Comparison of ENCODE assay signal across 28 cellular contexts in genomic region chr1:48873944-48874343, GRCh38.
A peak's percentile ranks its signal among the peaks of the same experiment; 100 is the strongest.
DNase-seq lines count a peak whose midpoint lies in the region; ATAC-seq and TF ChIP-seq lines count a peak whose summit lies in the region.
"Had no signal": no experiment of that assay in that cellular context is flagged by ENCODE, and none has a peak within 500 bp of the region (broad histone marks: within the 10 kb centered on the region; RNA-seq: fewer than 3 reads in every experiment).

No MANE protein-coding gene starts in this region.

- H3K4me3 ChIP-seq in HUES6 (ENCODE audit: low read depth, low read length) (0 out of 2 replicates have a peak overlapping the region, but pooled peaks have one; percentile 9), neural progenitor cell (no peak overlapping the region)
- H3K4me3 ChIP-seq: MG63, uterus had no signal

- TF ChIP-seq CTCF in neural progenitor cell (IDR thresholded peaks at IDR 0.05): no peak

- H3K4me3 Mint-ChIP-seq in neural progenitor cell: no peak overlapping the region
- H3K4me3 Mint-ChIP-seq: activated CD4-positive, alpha-beta T cell treated with anti-CD3 and anti-CD28 coated beads, Interleukin-2, amount 10 ng/mL, durations not matched to agents 7 days and 5 days; activated T-cell treated with anti-CD3 and anti-CD28 coated beads, Interleukin-2, amount 50 U/mL, for 24 hours; CD8-positive, alpha-beta memory T cell had no signal

- peak overlapping the region; percentile 32 for H2AFZ ChIP-seq in neural progenitor cell (replicated peaks)

- no peaks in the 10 kb centered on the region for H3K36me3 ChIP-seq in HUES6 (ENCODE audit: control insufficient read depth, insufficient read depth, low read length)
- H3K36me3 ChIP-seq in neural progenitor cell: no peaks in the 10 kb centered on the region
- H3K36me3 ChIP-seq: MG63, uterus had no signal

- no peaks in the 10 kb centered on the region for H4K20me1 ChIP-seq in neural progenitor cell (ENCODE audit: low read depth)

- H3K9ac ChIP-seq in HUES6 (ENCODE audit: low read length) (no peak overlapping the region), neural progenitor cell (no peak overlapping the region)

- DNase-seq in AG08395 (ENCODE audit: low spot score): peak; percentile 20
- peak; percentile 61 for DNase-seq in dedifferentiated amniotic fluid mesenchymal stem cell (ENCODE audit: extremely low spot score)
- peak; percentile 46 for DNase-seq in neural progenitor cell (ENCODE audit: low spot score)
- no peak for DNase-seq in mesenteric fat pad (ENCODE audit: low spot score)
- no peak for DNase-seq in cerebellar nuclear complex (lab: John Stamatoyannopoulos, UW)
- DNase-seq: 8988T; activated CD4-positive, alpha-beta T cell treated with anti-CD3 and anti-CD28 coated beads, Interleukin-2, amount 10 ng/mL, durations not matched to agents 7 days and 5 days; activated gamma-delta T cell treated with Interleukin-2 at 50 U/mL for 16 hours; activated T-cell treated with anti-CD3 and anti-CD28 coated beads, Interleukin-2, amount 50 U/mL, for 24 hours; AML-193; CD8-positive, alpha-beta memory T cell; effector CD4-positive, alpha-beta T cell; glutamatergic neuron; HCEC 1CT; KBM-7; MG63; NCI-H1417; NCI-H2081; NCI-H2227 treated with DMSO at 0.1 percent for 48 hours; RPMI8226; stimulated activated CD4-positive, alpha-beta T cell treated with anti-CD3 and anti-CD28 coated beads, Interleukin-15, amount 100 ng/mL, for 24 hours; stimulated activated naive CD4-positive, alpha-beta T cell; uterus had no signal

- no peaks in the 10 kb centered on the region for H3K36me3 Mint-ChIP-seq in neural progenitor cell
- H3K36me3 Mint-ChIP-seq: CD8-positive, alpha-beta memory T cell had no signal

- H3F3A ChIP-seq in neural progenitor cell (ENCODE audit: low read depth): no peaks in the 10 kb centered on the region

- H3K9me3 ChIP-seq in HUES6 (ENCODE audit: control insufficient read depth, insufficient read depth, low read depth, low read length) (no peaks in the 10 kb centered on the region), neural progenitor cell (ENCODE audit: low read depth) (no peaks in the 10 kb centered on the region)
- H3K9me3 ChIP-seq: MG63, uterus had no signal

- H3K27me3 ChIP-seq in HUES6 (ENCODE audit: control insufficient read depth, insufficient read depth, low read length): no peaks in the 10 kb centered on the region
- no peaks in the 10 kb centered on the region for H3K27me3 ChIP-seq in neural progenitor cell
- H3K27me3 ChIP-seq: MG63, uterus had no signal

- H3K79me2 ChIP-seq in neural progenitor cell (ENCODE audit: low read depth): no peaks in the 10 kb centered on the region

- no peaks in the 10 kb centered on the region for H3K9me3 Mint-ChIP-seq in neural progenitor cell
- H3K9me3 Mint-ChIP-seq: activated CD4-positive, alpha-beta T cell treated with anti-CD3 and anti-CD28 coated beads, Interleukin-2, amount 10 ng/mL, durations not matched to agents 7 days and 5 days; activated T-cell treated with anti-CD3 and anti-CD28 coated beads, Interleukin-2, amount 50 U/mL, for 24 hours had no signal

- ATAC-seq in GM21390 (IDR thresholded peaks at IDR 0.05; ENCODE audit: unreplicated experiment) (no peak), GM19452 (IDR thresholded peaks at IDR 0.05; ENCODE audit: unreplicated experiment) (no peak)
- ATAC-seq: sciatic nerve had no signal

- H3K27me3 Mint-ChIP-seq in neural progenitor cell (ENCODE audit: insufficient read depth, low read depth): peaks cover 2% of the 10 kb centered on the region
- H3K27me3 Mint-ChIP-seq: activated CD4-positive, alpha-beta T cell treated with anti-CD3 and anti-CD28 coated beads, Interleukin-2, amount 10 ng/mL, durations not matched to agents 7 days and 5 days; CD8-positive, alpha-beta memory T cell had no signal

- no peak overlapping the region for H3K27ac ChIP-seq in HUES6 (ENCODE audit: low read depth, low read length)
- H3K27ac ChIP-seq in neural progenitor cell: no peak overlapping the region
- H3K27ac ChIP-seq: epithelial cell of prostate, uterus had no signal

- peak overlapping the region; percentile 20 for H3K4me2 ChIP-seq in neural progenitor cell

- no peak overlapping the region for H3K27ac Mint-ChIP-seq in neural progenitor cell
- H3K27ac Mint-ChIP-seq: activated CD4-positive, alpha-beta T cell treated with anti-CD3 and anti-CD28 coated beads, Interleukin-2, amount 10 ng/mL, durations not matched to agents 7 days and 5 days; activated T-cell treated with anti-CD3 and anti-CD28 coated beads, Interleukin-2, amount 50 U/mL, for 24 hours; CD8-positive, alpha-beta memory T cell had no signal

- peaks cover 10% of the 10 kb centered on the region for H3K4me1 Mint-ChIP-seq in neural progenitor cell
- H3K4me1 Mint-ChIP-seq: activated CD4-positive, alpha-beta T cell treated with anti-CD3 and anti-CD28 coated beads, Interleukin-2, amount 10 ng/mL, durations not matched to agents 7 days and 5 days; CD8-positive, alpha-beta memory T cell had no signal

- H3K4me1 ChIP-seq in HUES6 (ENCODE audit: control insufficient read depth, insufficient read depth, low read length): peaks cover 42% of the 10 kb centered on the region
- peaks cover 21% of the 10 kb centered on the region for H3K4me1 ChIP-seq in neural progenitor cell
- H3K4me1 ChIP-seq: uterus had no signal

Comparison
In these comparisons a context has a peak if more than half of its experiments do, and no peak if none do; other contexts are left out.
1. DNase-seq: peak in AG08395 (single experiment), dedifferentiated amniotic fluid mesenchymal stem cell (single experiment) and neural progenitor cell (single experiment); none in mesenteric fat pad (single experiment) and cerebellar nuclear complex (0 of 2).